Comparison of ENCODE assay signal across 30 cellular contexts in genomic region chr7:103862302-103863035, GRCh38.
"Had no signal": no experiment of that assay in that cellular context is flagged by ENCODE, and none has a peak within 500 bp of the region (broad histone marks: within the 10 kb centered on the region; RNA-seq: fewer than 3 reads in every experiment).

No MANE protein-coding gene starts in this region.

- H3K9me3 ChIP-seq: adrenal gland, body of pancreas, breast epithelium had no signal

- ATAC-seq: activated CD8-positive, alpha-beta memory T cell treated with anti-CD3 and anti-CD28 coated beads, Interleukin-2, amount 10 ng/mL, durations not matched to agents 7 days and 5 days; activated CD8-positive, alpha-beta T cell treated with anti-CD3 and anti-CD28 coated beads, Interleukin-2, amount 10 ng/mL, durations not matched to agents 7 days and 5 days; activated naive CD4-positive, alpha-beta T cell treated with anti-CD3 and anti-CD28 coated beads, Interleukin-2, amount 50 U/mL, for 72 hours; body of pancreas had no signal

- H3K36me3 ChIP-seq: adrenal gland, brain microvascular endothelial cell, breast epithelium had no signal

- H3K27ac ChIP-seq: adrenal gland, body of pancreas, brain microvascular endothelial cell, breast epithelium, VCaP had no signal

- H3K27me3 ChIP-seq: adrenal gland, body of pancreas, brain microvascular endothelial cell, breast epithelium had no signal

- DNase-seq: activated B cell treated with CpG ODN at 0.5 μM for 24 hours; activated CD4-positive, alpha-beta memory T cell treated with anti-CD3 and anti-CD28 coated beads, Interleukin-2, amount 10 ng/mL, durations not matched to agents 7 days and 5 days; activated CD4-positive, alpha-beta T cell treated with anti-CD3 and anti-CD28 coated beads for 48 hours; activated CD4-positive, alpha-beta T cell treated with anti-CD3 and anti-CD28 coated beads, Interleukin-2, amount 10 ng/mL, durations not matched to agents 7 days and 5 days; activated CD4-positive, alpha-beta T cell treated with anti-CD3 and anti-CD28 coated beads, Interleukin-2, amount 50 U/mL, for 48 hours; activated CD4-positive, CD25-positive, alpha-beta regulatory T cell treated with anti-CD3 and anti-CD28 coated beads, Interleukin-2, amount 50 U/mL, for 72 hours; activated CD8-positive, alpha-beta memory T cell treated with anti-CD3 and anti-CD28 coated beads for 24 hours; activated CD8-positive, alpha-beta memory T cell treated with anti-CD3 and anti-CD28 coated beads, Interleukin-2, amount 10 ng/mL, durations not matched to agents 7 days and 5 days; activated CD8-positive, alpha-beta memory T cell treated with anti-CD3 and anti-CD28 coated beads, Interleukin-2, amount 50 U/mL, for 48 hours; activated CD8-positive, alpha-beta T cell treated with anti-CD3 and anti-CD28 coated beads, Interleukin-2, amount 10 ng/mL, durations not matched to agents 7 days and 5 days; activated effector memory CD4-positive, alpha-beta T cell treated with Interleukin-2 at 50 U/mL for 16 hours; activated gamma-delta T cell treated with Interleukin-2 at 50 U/mL for 16 hours; activated naive CD4-positive, alpha-beta T cell; activated naive CD4-positive, alpha-beta T cell treated with anti-CD3 and anti-CD28 coated beads for 36 hours; activated naive CD4-positive, alpha-beta T cell treated with anti-CD3 and anti-CD28 coated beads, Interleukin-2, amount 50 U/mL, for 16 hours; activated naive CD8-positive, alpha-beta T cell treated with anti-CD3 and anti-CD28 coated beads for 36 hours; activated T-cell treated with anti-CD3 and anti-CD28 coated beads, Interleukin-2, amount 50 U/mL, for 24 hours; activated T-cell treated with anti-CD3 and anti-CD28 coated beads, Interleukin-2, amount 50 U/mL, for 48 hours; adrenal gland; amniotic stem cell; aorta; body of pancreas; brain microvascular endothelial cell; central memory CD4-positive, alpha-beta T cell; T-helper 1 cell; T-helper 2 cell; T-helper 9 cell had no signal

- H3K4me3 ChIP-seq: adrenal gland, body of pancreas, breast epithelium had no signal

- H3K4me1 ChIP-seq: adrenal gland, breast epithelium had no signal
